Comparison of ENCODE assay signal across 32 cellular contexts in the genomic region with DNA sequence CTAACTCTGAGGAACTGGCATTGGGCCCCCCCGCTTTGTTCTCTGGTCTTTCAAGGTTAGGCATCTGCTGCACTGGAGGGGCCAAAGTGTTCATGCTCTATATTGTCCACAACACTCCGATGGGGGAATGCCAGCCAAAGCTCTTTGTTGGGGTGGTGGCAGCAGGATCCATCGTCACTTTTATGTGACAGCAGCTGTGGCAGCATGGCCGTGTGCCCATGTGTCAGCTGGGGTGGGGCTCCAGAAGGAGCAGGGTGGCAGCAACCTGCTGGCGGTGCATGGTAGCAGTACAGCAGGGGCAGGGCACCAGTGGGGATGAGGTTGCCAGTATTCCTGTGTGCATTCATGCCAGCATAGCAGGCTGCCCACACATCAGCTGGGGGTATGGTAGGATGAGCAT. TPM values are rescaled to one million over a fixed set of nuclear protein-coding genes. Genes with fewer than 3 reads are reported as not detected.
DNase-seq lines count a peak whose midpoint lies in the region; ATAC-seq, FAIRE-seq and TF ChIP-seq lines count a peak whose summit lies in the region.
"Had no signal": no experiment of that assay in that cellular context is flagged by ENCODE, and none has a peak within 500 bp of the region (broad histone marks: within the 10 kb centered on the region; RNA-seq: fewer than 3 reads in every experiment).

No MANE protein-coding gene starts in this region.

- H3K4me3 Mint-ChIP-seq in T-helper 17 cell = no peak overlapping the region
- H3K4me3 Mint-ChIP-seq: activated CD4-positive, alpha-beta memory T cell treated with anti-CD3 and anti-CD28 coated beads, Interleukin-2, amount 10 ng/mL, durations not matched to agents 7 days and 5 days; activated T-helper 1 cell treated with anti-CD3 and anti-CD28 coated beads, Interleukin-12 subunit alpha, Interleukin-12 subunit beta, Interleukin-2, Interleukin-4 antibody, amounts not matched to agents 30 ng/mL and 10 ng/mL and 1 ng/mL, durations not matched to agents 14 hours and 24 hours and 36 hours; CD4-positive, alpha-beta T cell; GM23338; naive thymus-derived CD8-positive, alpha-beta T cell had no signal

- intact Hi-C loops in heart left ventricle (cut with DNase I) = no loop called here
- intact Hi-C loops in left cardiac atrium (cut with DNase I) = no loop called here

- no peak for DNase-seq in heart left ventricle
- no peak for DNase-seq in left cardiac atrium
- peak; percentile 82 for DNase-seq in globus pallidus (ENCODE audit: low spot score)
- peak in 47 of 56 donors; percentile 6 to 80 (median 41) for DNase-seq in nucleus accumbens (lab: John Stamatoyannopoulos, UW)
- DNase-seq in urothelium cell line (ENCODE audit: low spot score) = no peak
- no peak for DNase-seq in T-helper 17 cell
- no peak for DNase-seq in NCI-H1417 treated with DMSO at 0.1 percent for 48 hours (lab: John Stamatoyannopoulos, UW)
- DNase-seq: 8988T; activated CD4-positive, alpha-beta memory T cell treated with anti-CD3 and anti-CD28 coated beads, Interleukin-2, amount 10 ng/mL, durations not matched to agents 7 days and 5 days; activated CD8-positive, alpha-beta memory T cell treated with anti-CD3 and anti-CD28 coated beads, Interleukin-2, amount 50 U/mL, for 4 hours; activated naive CD4-positive, alpha-beta T cell treated with Interleukin-2 at 50 U/mL for 16 hours; body of pancreas; CD4-positive, alpha-beta T cell; cerebellar nuclear complex; DMS79 treated with DMSO at 0.1 percent for 48 hours; GDM1; islet precursor cell; MM.1S; naive thymus-derived CD8-positive, alpha-beta T cell; NCI-H1417; NCI-H226; NCI-H69; PC-9; Right ventricle myocardium superior; stimulated activated naive CD4-positive, alpha-beta T cell; testis; uterus had no signal

- no peak for TF ChIP-seq CTCF in heart left ventricle (IDR thresholded peaks at IDR 0.05)

- peak; percentile 73 for FAIRE-seq in urothelium cell line (lab: Jason Lieb, UNC)

- H3K36me3 ChIP-seq in heart left ventricle = no peaks in the 10 kb centered on the region
- H3K36me3 ChIP-seq: uterus had no signal

- no peak overlapping the region for H3K27ac ChIP-seq in heart left ventricle
- H3K27ac ChIP-seq: body of pancreas, KMS-11, PC-9, skin epidermis, testis, uterus had no signal

- no peaks in the 10 kb centered on the region for H3K36me3 Mint-ChIP-seq in T-helper 17 cell (ENCODE audit: low read depth)
- H3K36me3 Mint-ChIP-seq: naive thymus-derived CD8-positive, alpha-beta T cell had no signal

- no peak overlapping the region for H3K27ac Mint-ChIP-seq in T-helper 17 cell
- H3K27ac Mint-ChIP-seq: activated CD4-positive, alpha-beta memory T cell treated with anti-CD3 and anti-CD28 coated beads, Interleukin-2, amount 10 ng/mL, durations not matched to agents 7 days and 5 days; activated T-helper 1 cell treated with anti-CD3 and anti-CD28 coated beads, Interleukin-12 subunit alpha, Interleukin-12 subunit beta, Interleukin-2, Interleukin-4 antibody, amounts not matched to agents 30 ng/mL and 10 ng/mL and 1 ng/mL, durations not matched to agents 14 hours and 24 hours and 36 hours; CD4-positive, alpha-beta T cell; GM23338 had no signal

- H3K27me3 Mint-ChIP-seq in T-helper 17 cell = no peaks in the 10 kb centered on the region

- no peaks in the 10 kb centered on the region for H3K27me3 ChIP-seq in heart left ventricle
- H3K27me3 ChIP-seq: body of pancreas, testis, uterus had no signal

- no peaks in the 10 kb centered on the region for H3K4me1 ChIP-seq in heart left ventricle
- H3K4me1 ChIP-seq: body of pancreas, testis, uterus had no signal

- H3K9me3 ChIP-seq in heart left ventricle (peaks cover 0 to 12% (median 0%) of the 10 kb centered on the region in 12 donors), T-helper 17 cell (ENCODE audit: control insufficient read depth, low read length, poor library complexity, severe bottlenecking) (no peaks in the 10 kb centered on the region)
- H3K9me3 ChIP-seq: body of pancreas, testis, uterus had no signal

- ATAC-seq in heart left ventricle (peak in 3 of 4 donors; percentile 28 to 57 (median 57)), left cardiac atrium (no peak), HG02885 (IDR thresholded peaks at IDR 0.05; ENCODE audit: poor library complexity, unreplicated experiment) (no peak), T-helper 17 cell (no peak)
- ATAC-seq: body of pancreas; GM23338; naive thymus-derived CD8-positive, alpha-beta T cell had no signal

- no peak overlapping the region for H3K4me3 ChIP-seq in heart left ventricle
- H3K4me3 ChIP-seq: body of pancreas, GM23338, PC-9, skin epidermis, testis, uterus had no signal

- H3K4me1 Mint-ChIP-seq in T-helper 17 cell = peaks cover 9% of the 10 kb centered on the region
- H3K4me1 Mint-ChIP-seq: GM23338; naive thymus-derived CD8-positive, alpha-beta T cell had no signal

- TF ChIP-seq POLR2A in heart left ventricle (IDR thresholded peaks at IDR 0.05) = no peak

- 75 to 88% (median 78%) methylated on average over 2 to 5 of the region's 5 CpGs for WGBS in heart left ventricle, 4 donors

RNA-seq across cellular contexts. Expression of a gene that starts 28.2 kb away (rescaled TPM):
- total RNA-seq in heart left ventricle (10 to 100 TPM in 1 of 9 donors, 1 to 10 TPM in 3, under 1 TPM in 5; 0.25 to 10.7 (median 1.00) TPM), left cardiac atrium (1 to 10 TPM in 1 of 2 donors, under 1 TPM in 1; 0.88 to 3.8 TPM), T-helper 17 cell (1 to 10 TPM in 1 of 2 donors, under 1 TPM in 1; 0.62 to 1.8 TPM)
- 1 to 10 TPM in 1 of 2 donors, under 1 TPM in 1; 0.23 to 1.9 TPM for polyA plus RNA-seq in heart left ventricle
- total RNA-seq: naive thymus-derived CD8-positive, alpha-beta T cell had no signal

Comparison
In these comparisons a context has a peak if more than half of its experiments do, and no peak if none do; other contexts are left out.
1. ATAC-seq: peak in heart left ventricle (3 of 4); none in left cardiac atrium (0 of 2), HG02885 (single experiment) and T-helper 17 cell (single experiment).
2. DNase-seq: peak in globus pallidus (single experiment) and nucleus accumbens (47 of 56); none in heart left ventricle (0 of 5), left cardiac atrium (single experiment), urothelium cell line (single experiment), T-helper 17 cell (0 of 3) and NCI-H1417 treated with DMSO at 0.1 percent for 48 hours (single experiment).